Comparison of ENCODE assay signal across 17 cellular contexts in genomic region chr5:113058269-113058668, GRCh38.
DNase-seq lines count a peak whose midpoint lies in the region; ATAC-seq, FAIRE-seq and TF ChIP-seq lines count a peak whose summit lies in the region.
"Had no signal": no experiment of that assay in that cellular context is flagged by ENCODE, and none has a peak within 500 bp of the region (broad histone marks: within the 10 kb centered on the region; RNA-seq: fewer than 3 reads in every experiment).

No MANE protein-coding gene starts in this region.

- no peaks in the 10 kb centered on the region for H3K9me3 Mint-ChIP-seq in astrocyte (ENCODE audit: unreplicated experiment)
- H3K9me3 Mint-ChIP-seq in glutamatergic neuron (ENCODE audit: unreplicated experiment) = peaks cover 19% of the 10 kb centered on the region

- H2BK5ac ChIP-seq in neuronal stem cell (ENCODE audit: low read length) = no peak overlapping the region

- H3K14ac ChIP-seq in neuronal stem cell (ENCODE audit: low read length) = no peak overlapping the region

- H3K4me1 ChIP-seq in BLaER1 treated with 17β-estradiol and CSF1 and Interleukin-3, amounts not matched to agents 10 nM and 100 nM = peaks cover 59 to 95% (median 64%) of the 10 kb centered on the region in 10 experiments
- H3K4me1 ChIP-seq in astrocyte (ENCODE audit: insufficient read depth, low read length) (peaks cover 46% of the 10 kb centered on the region), neuronal stem cell (ENCODE audit: control insufficient read depth in 2 of 2, insufficient read depth in 1 of 2, low read depth in 1 of 2, low read length in 2 of 2) (peaks cover 11 to 22% of the 10 kb centered on the region in 2 donors), gastrocnemius medialis (no peaks in the 10 kb centered on the region)
- H3K4me1 ChIP-seq: A549, Caco-2 had no signal

- no peak overlapping the region for H3K27ac Mint-ChIP-seq in astrocyte (ENCODE audit: unreplicated experiment)
- H3K27ac Mint-ChIP-seq in glutamatergic neuron (ENCODE audit: unreplicated experiment) = peak overlapping the region; percentile 97

- TF ChIP-seq CTCF in astrocyte (IDR thresholded peaks at IDR 0.05; ENCODE audit: insufficient read depth, low read depth, low read length) = no peak
- no peak for TF ChIP-seq CTCF in glutamatergic neuron (IDR thresholded peaks at IDR 0.05; ENCODE audit: partially characterized antibody, unreplicated experiment)
- TF ChIP-seq CTCF in gastrocnemius medialis (IDR thresholded peaks at IDR 0.05 in 4 of 5, conservative IDR thresholded peaks at IDR 0.05 in 1 of 5) = no peak

- TF ChIP-seq POLR2A in gastrocnemius medialis (IDR thresholded peaks at IDR 0.05) = no peak

- in situ Hi-C loops in gastrocnemius medialis (cut with MboI; ENCODE audit: low sequenced_read_pairs in 4 of 4) = no loop called here

- H3K27ac ChIP-seq in BLaER1 treated with 17β-estradiol and CSF1 and Interleukin-3, amounts not matched to agents 10 nM and 100 nM = no peak overlapping the region; a peak in 1 of 22 replicates
- H3K27ac ChIP-seq in astrocyte (ENCODE audit: low read depth, low read length) (no peak overlapping the region), neuronal stem cell (replicated peaks; ENCODE audit: low read length) (no peak overlapping the region), gastrocnemius medialis (no peak overlapping the region)
- H3K27ac ChIP-seq: A549, KMS-11, PC-9 had no signal

- H4K8ac ChIP-seq in neuronal stem cell (ENCODE audit: low read depth, low read length) = no peak overlapping the region

- H3K4me3 ChIP-seq in BLaER1 treated with 17β-estradiol and CSF1 and Interleukin-3, amounts not matched to agents 10 nM and 100 nM = no peak overlapping the region
- H3K4me3 ChIP-seq in astrocyte (ENCODE audit: insufficient read depth, low read depth, low read length) = no peak overlapping the region
- no peak overlapping the region for H3K4me3 ChIP-seq in neuronal stem cell (ENCODE audit: low read length in 2 of 2)
- H3K4me3 ChIP-seq in gastrocnemius medialis = no peak overlapping the region
- H3K4me3 ChIP-seq: A549, PC-9 had no signal

- no peak overlapping the region for H3K18ac ChIP-seq in neuronal stem cell (ENCODE audit: low read length)

- no peaks in the 10 kb centered on the region for H3K9me3 ChIP-seq in BLaER1 treated with 17β-estradiol and CSF1 and Interleukin-3, amounts not matched to agents 10 nM and 100 nM (replicated peaks in 1 of 11)
- H3K9me3 ChIP-seq in astrocyte (ENCODE audit: insufficient read depth, low read depth, low read length) (no peaks in the 10 kb centered on the region), neuronal stem cell (replicated peaks in 1 of 2; ENCODE audit: control insufficient read depth in 2 of 2, insufficient read depth in 1 of 2, low read depth in 1 of 2, low read length in 2 of 2) (no peaks in the 10 kb centered on the region), gastrocnemius medialis (no peaks in the 10 kb centered on the region)
- H3K9me3 ChIP-seq: A549, Caco-2 had no signal

- peak overlapping the region; percentile 21 for H2AK5ac ChIP-seq in neuronal stem cell (ENCODE audit: low read depth, low read length)

- no peak overlapping the region for H3K23ac ChIP-seq in neuronal stem cell (ENCODE audit: low read depth, low read length, poor library complexity)

- H3K36me3 Mint-ChIP-seq in astrocyte (ENCODE audit: low read depth, unreplicated experiment) (peaks cover 21% of the 10 kb centered on the region), glutamatergic neuron (ENCODE audit: unreplicated experiment) (peaks cover 14% of the 10 kb centered on the region)

- H4K91ac ChIP-seq in neuronal stem cell (ENCODE audit: low read depth, low read length, poor library complexity) = no peak overlapping the region

- H2BK12ac ChIP-seq in neuronal stem cell (ENCODE audit: low read length) = no peak overlapping the region

- no peak overlapping the region for H3K4me3 Mint-ChIP-seq in astrocyte (ENCODE audit: unreplicated experiment)
- H3K4me3 Mint-ChIP-seq in glutamatergic neuron (ENCODE audit: unreplicated experiment) = no peak overlapping the region

- H3K9ac ChIP-seq in BLaER1 treated with 17β-estradiol and CSF1 and Interleukin-3, amounts not matched to agents 10 nM and 100 nM = 0 out of 22 replicates have a peak overlapping the region, but pooled peaks of 2 of the 11 experiments have one; percentile 6 to 9
- H3K9ac ChIP-seq in astrocyte (ENCODE audit: low read length) = peak overlapping the region; percentile 61
- H3K9ac ChIP-seq in neuronal stem cell (ENCODE audit: low read depth, low read length, poor library complexity) = no peak overlapping the region
- H3K9ac ChIP-seq: KMS-11 had no signal

- no peak for FAIRE-seq in astrocyte (lab: Jason Lieb, UNC)
- FAIRE-seq: A549 had no signal

- H3K27me3 Mint-ChIP-seq in astrocyte (ENCODE audit: low read depth, unreplicated experiment) (no peaks in the 10 kb centered on the region), glutamatergic neuron (ENCODE audit: unreplicated experiment) (peaks cover 9% of the 10 kb centered on the region)

- H3K79me2 ChIP-seq in astrocyte (ENCODE audit: insufficient read depth, low read length) = no peaks in the 10 kb centered on the region

- DNase-seq in astrocyte (ENCODE audit: low read depth) = no peak
- DNase-seq in glutamatergic neuron = no peak
- DNase-seq in neuronal stem cell (ENCODE audit: low spot score) = no peak
- DNase-seq in activated CD4-positive, alpha-beta T cell treated with anti-CD3 and anti-CD28 coated beads, Interleukin-2, amount 50 U/mL, for 1 hour = no peak
- no peak for DNase-seq in gastrocnemius medialis
- DNase-seq in dermis blood vessel endothelial cell = no peak
- DNase-seq: Caco-2, HCEC 1CT, NCI-H1092, NCI-H226, NCI-H526, PC-9, Right ventricle myocardium superior had no signal

- no peaks in the 10 kb centered on the region for H3K79me1 ChIP-seq in neuronal stem cell (ENCODE audit: low read depth, low read length)

- no peaks in the 10 kb centered on the region for H3K36me3 ChIP-seq in BLaER1 treated with 17β-estradiol and CSF1 and Interleukin-3, amounts not matched to agents 10 nM and 100 nM
- H3K36me3 ChIP-seq in astrocyte (ENCODE audit: insufficient read depth, low read length) (peaks cover 4% of the 10 kb centered on the region), neuronal stem cell (replicated peaks in 1 of 2; ENCODE audit: control insufficient read depth in 2 of 2, insufficient read depth in 2 of 2, low read length in 2 of 2) (peaks cover 0 to 13% of the 10 kb centered on the region in 2 donors), gastrocnemius medialis (no peaks in the 10 kb centered on the region)

- H2BK120ac ChIP-seq in neuronal stem cell (ENCODE audit: low read depth, low read length) = no peak overlapping the region

- H4K20me1 ChIP-seq in BLaER1 treated with 17β-estradiol and CSF1 and Interleukin-3, amounts not matched to agents 10 nM and 100 nM = no peaks in the 10 kb centered on the region
- no peaks in the 10 kb centered on the region for H4K20me1 ChIP-seq in astrocyte (ENCODE audit: insufficient read depth, low read length)

- H3K27me3 ChIP-seq in BLaER1 treated with 17β-estradiol and CSF1 and Interleukin-3, amounts not matched to agents 10 nM and 100 nM = peaks cover 0 to 14% (median 0%) of the 10 kb centered on the region in 11 experiments; a peak in 3 of 22 replicates
- H3K27me3 ChIP-seq in astrocyte (ENCODE audit: insufficient read depth, low read length) (no peaks in the 10 kb centered on the region), neuronal stem cell (ENCODE audit: control insufficient read depth in 3 of 3, insufficient read depth in 3 of 3, low read depth in 1 of 3, low read length in 3 of 3) (no peaks in the 10 kb centered on the region), gastrocnemius medialis (no peaks in the 10 kb centered on the region)

- H3K4ac ChIP-seq in neuronal stem cell (ENCODE audit: low read length) = no peak overlapping the region

- intact Hi-C loops in gastrocnemius medialis (cut with DNase I; ENCODE audit: low total_unique reads) = no loop called here

- peaks cover 54% of the 10 kb centered on the region for H3K4me1 Mint-ChIP-seq in astrocyte (ENCODE audit: low read depth, unreplicated experiment)
- H3K4me1 Mint-ChIP-seq in glutamatergic neuron (ENCODE audit: low read depth, unreplicated experiment) = peaks cover 38% of the 10 kb centered on the region

- H2AFZ ChIP-seq in astrocyte (ENCODE audit: low read depth, low read length) (no peak overlapping the region), neuronal stem cell (ENCODE audit: low read length) (no peak overlapping the region)
- H2AFZ ChIP-seq: PC-9 had no signal

- ATAC-seq in gastrocnemius medialis = no peak
- no peak for ATAC-seq in HG03097 (IDR thresholded peaks at IDR 0.05; ENCODE audit: low FRiP score, unreplicated experiment)

- WGBS in neuronal stem cell (ENCODE audit: extremely low coverage in 2 of 2, insufficient read length in 2 of 2, insufficient replicate concordance in 1 of 2), 2 donors = no CpG with 5 or more reads among the region's 5 CpGs

- no peak overlapping the region for H2BK15ac ChIP-seq in neuronal stem cell (ENCODE audit: low read length)

- H3K4me2 ChIP-seq in BLaER1 treated with 17β-estradiol and CSF1 and Interleukin-3, amounts not matched to agents 10 nM and 100 nM = peak overlapping the region; percentile 64 to 89 (median 77)
- H3K4me2 ChIP-seq in astrocyte (ENCODE audit: low read length) (no peak overlapping the region), neuronal stem cell (ENCODE audit: insufficient read depth, low read length, poor library complexity, severe bottlenecking) (no peak overlapping the region)
- H3K4me2 ChIP-seq: A549, KMS-11, PC-9 had no signal

Comparison
In these comparisons a context has a peak if more than half of its experiments do, and no peak if none do; other contexts are left out.
1. H3K4me2 ChIP-seq: peak in BLaER1 treated with 17β-estradiol and CSF1 and Interleukin-3, amounts not matched to agents 10 nM and 100 nM (11 of 11); none in astrocyte (single experiment) and neuronal stem cell (single experiment).